8 cellular contexts compared by ENCODE assay signal in the genomic region with DNA sequence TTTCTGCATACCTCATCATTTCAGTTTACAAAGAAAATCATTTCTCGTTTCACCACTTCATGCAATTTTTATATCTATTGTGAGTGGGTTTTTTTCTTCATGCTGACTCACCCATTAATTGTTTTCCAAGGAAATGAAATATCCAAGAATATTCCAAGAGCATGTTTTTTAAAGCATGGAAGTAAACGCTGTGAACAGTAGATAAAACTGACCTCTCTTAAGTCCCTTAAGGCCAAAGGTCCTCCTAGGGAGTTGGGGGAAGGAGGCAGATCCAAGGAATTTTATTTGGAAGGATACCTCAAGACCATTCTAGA. TPM values are rescaled to one million over a fixed set of nuclear protein-coding genes. Genes with fewer than 3 reads are reported as not detected.
DNase-seq lines count a peak whose midpoint lies in the region; ATAC-seq, FAIRE-seq and TF ChIP-seq lines count a peak whose summit lies in the region.

No MANE protein-coding gene starts in this region.

- no peaks in the 10 kb centered on the region for H3K36me3 Mint-ChIP-seq in dendritic cell treated with granulocyte-macrophage colony-stimulating factor and Interleukin-4, amounts not matched to agents 40 ng/mL and 50 ng/mL, for 4 days (ENCODE audit: low read depth)
- no peaks in the 10 kb centered on the region for H3K36me3 Mint-ChIP-seq in nephron (ENCODE audit: low read depth)

- POLR2A ChIA-PET in BJ (lab: Charles Lee) = interaction anchor here (0.7 to 0.9 kb wide), 3 partner anchors 74 to 293 kb away, joined by 6 to 20 read pairs (median 17); no protein-coding TSS in a partner anchor

- no peak for DNase-seq in BJ (ENCODE audit: low read depth)
- DNase-seq in NCI-H69 (lab: John Stamatoyannopoulos, UW) = peak; percentile 27
- no peak for DNase-seq in medulla oblongata (ENCODE audit: extremely low spot score)
- DNase-seq in H54 (ENCODE audit: insufficient read length, low spot score) = no peak

- H3K27ac Mint-ChIP-seq in dendritic cell treated with granulocyte-macrophage colony-stimulating factor and Interleukin-4, amounts not matched to agents 40 ng/mL and 50 ng/mL, for 4 days = peak overlapping the region; percentile 66
- H3K27ac Mint-ChIP-seq in nephron = peak overlapping the region; percentile 90 to 99 (median 98)

- no peak for TF ChIP-seq CTCF in BJ (IDR thresholded peaks at IDR 0.05; ENCODE audit: insufficient read depth, low read depth, low read length)
- no peak for TF ChIP-seq CTCF in nephron (IDR thresholded peaks at IDR 0.05; ENCODE audit: unreplicated experiment in 3 of 3)

- no peak for ATAC-seq in HG03439 (IDR thresholded peaks at IDR 0.05; ENCODE audit: unreplicated experiment)
- no peak for ATAC-seq in HG02763 (IDR thresholded peaks at IDR 0.05; ENCODE audit: unreplicated experiment)

- H3K4me1 Mint-ChIP-seq in dendritic cell treated with granulocyte-macrophage colony-stimulating factor and Interleukin-4, amounts not matched to agents 40 ng/mL and 50 ng/mL, for 4 days (ENCODE audit: low read depth) = peaks cover 40% of the 10 kb centered on the region
- peaks cover 28% of the 10 kb centered on the region for H3K4me1 Mint-ChIP-seq in nephron

- peak overlapping the region; percentile 78 for H3K4me3 Mint-ChIP-seq in dendritic cell treated with granulocyte-macrophage colony-stimulating factor and Interleukin-4, amounts not matched to agents 40 ng/mL and 50 ng/mL, for 4 days
- H3K4me3 Mint-ChIP-seq in nephron = peak overlapping the region; percentile 88 to 92 (median 90)

- no peaks in the 10 kb centered on the region for H3K36me3 ChIP-seq in BJ (ENCODE audit: control insufficient read depth, insufficient read depth, low read length)

- intact Hi-C loops in dendritic cell treated with granulocyte-macrophage colony-stimulating factor and Interleukin-4, amounts not matched to agents 40 ng/mL and 50 ng/mL, for 4 days (cut with micrococcal nuclease) = no loop called here

- no peaks in the 10 kb centered on the region for H3K9me3 Mint-ChIP-seq in dendritic cell treated with granulocyte-macrophage colony-stimulating factor and Interleukin-4, amounts not matched to agents 40 ng/mL and 50 ng/mL, for 4 days
- H3K9me3 Mint-ChIP-seq in nephron = no peaks in the 10 kb centered on the region

- H3K27me3 Mint-ChIP-seq in dendritic cell treated with granulocyte-macrophage colony-stimulating factor and Interleukin-4, amounts not matched to agents 40 ng/mL and 50 ng/mL, for 4 days = peaks cover 69% of the 10 kb centered on the region
- peaks cover 7% of the 10 kb centered on the region for H3K27me3 Mint-ChIP-seq in nephron (ENCODE audit: low read depth)

- no peak for TF ChIP-seq POLR2A in H54 (IDR thresholded peaks at IDR 0.05; ENCODE audit: low read depth, low read length)

- no peak for FAIRE-seq in H54 (lab: Jason Lieb, UNC)

- CTCF ChIA-PET in BJ (lab: Yijun Ruan, JAX) = interaction anchor here (0.6 to 9.0 kb wide), 9 partner anchors 63 to 293 kb away, joined by 3 to 80 read pairs (median 3); no protein-coding TSS in a partner anchor

- no peaks in the 10 kb centered on the region for H3K27me3 ChIP-seq in BJ (ENCODE audit: control insufficient read depth, insufficient read depth, low read length)

- H3K4me3 ChIP-seq in BJ (ENCODE audit: low read depth, low read length) = peak overlapping the region; percentile 64; the same call in 1 of the 2 replicates

RNA-seq across cellular contexts. Expression of gene APBB2, which starts 2.6 kb away (rescaled TPM):
- polyA plus RNA-seq in BJ (2011; rRNA removed) = 50.3 and 52.9 TPM in 2 replicates
- 61.1 and 67.8 TPM in 2 replicates for polyA minus RNA-seq in BJ (2011; rRNA and poly(A)+ RNA removed)

RNA-seq across cellular contexts. Expression of gene UCHL1, which starts 39.8 kb away (rescaled TPM):
- polyA plus RNA-seq in BJ (2011; rRNA removed) = 1,295 and 1,743 TPM in 2 replicates
- 240 and 358 TPM in 2 replicates for polyA minus RNA-seq in BJ (2011; rRNA and poly(A)+ RNA removed)
